8 cellular contexts compared by ENCODE assay signal in the genomic region with DNA sequence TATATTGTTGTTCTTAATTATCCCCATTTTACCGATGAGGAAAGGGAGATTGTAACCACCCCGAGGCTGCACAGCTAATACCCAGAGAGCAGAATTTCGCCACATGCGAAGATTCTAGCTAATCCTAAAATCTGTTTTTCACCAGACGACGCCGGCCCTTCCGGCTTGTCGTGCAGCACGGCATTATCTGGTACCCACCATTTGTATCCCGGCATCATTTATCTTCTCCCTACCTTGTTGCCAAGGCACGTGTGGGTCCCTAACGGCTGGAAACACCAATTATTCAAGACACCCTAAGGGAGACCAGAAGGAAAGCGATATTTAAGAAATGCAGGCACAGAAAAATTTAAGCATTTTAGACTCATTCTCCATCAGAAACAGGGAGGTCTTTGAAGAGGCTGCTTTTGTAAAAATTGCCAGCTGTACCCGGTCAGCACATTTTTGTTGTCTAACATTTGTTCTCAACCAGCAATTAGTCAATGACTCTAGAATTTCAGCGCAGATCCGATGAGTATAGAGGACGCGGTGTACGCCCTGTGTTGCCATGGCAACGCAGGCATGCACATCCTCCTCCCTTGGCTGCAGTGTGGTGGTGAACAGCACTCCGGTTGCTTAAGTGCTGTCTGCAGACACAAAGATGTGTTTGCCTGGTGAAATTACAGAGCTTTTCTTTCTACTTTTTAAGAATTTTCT.
DNase-seq lines count a peak whose midpoint lies in the region; ATAC-seq and TF ChIP-seq lines count a peak whose summit lies in the region.

No MANE protein-coding gene starts in this region.

- ATAC-seq in GM19397 (IDR thresholded peaks at IDR 0.05; ENCODE audit: unreplicated experiment) (no peak), GM21619 (IDR thresholded peaks at IDR 0.05; ENCODE audit: unreplicated experiment) (no peak), HG03108 (IDR thresholded peaks at IDR 0.05; ENCODE audit: unreplicated experiment) (no peak)

- no peak overlapping the region for H3K27ac ChIP-seq in SK-N-MC

- H3K36me3 ChIP-seq in SK-N-MC (ENCODE audit: insufficient read depth, low read length) = peaks cover 3% of the 10 kb centered on the region; the same call in 1 of the 2 replicates

- DNase-seq in M059J (ENCODE audit: low read depth) = peak; percentile 91
- DNase-seq in SK-N-MC (ENCODE audit: low read depth, low spot score) = peak; percentile 42
- DNase-seq in fibroblast of pulmonary artery (ENCODE audit: low read depth) = peak; percentile 97
- peak; percentile 87 for DNase-seq in non-pigmented ciliary epithelial cell (ENCODE audit: low read depth)
- no peak for DNase-seq in activated T-cell treated with anti-CD3 and anti-CD28 coated beads, Interleukin-2, amount 50 U/mL, for 48 hours

- TF ChIP-seq CTCF in fibroblast of pulmonary artery (IDR thresholded peaks at IDR 0.05; ENCODE audit: low read length, missing control alignments) = no peak

- H3K9me3 ChIP-seq in SK-N-MC (ENCODE audit: low read depth, low read length) = no peaks in the 10 kb centered on the region

- no peak overlapping the region for H3K9ac ChIP-seq in SK-N-MC (ENCODE audit: insufficient read length)

- no peak overlapping the region for H3K4me3 ChIP-seq in SK-N-MC
- H3K4me3 ChIP-seq in fibroblast of pulmonary artery (replicated peaks; ENCODE audit: low read depth, low read length) = no peak overlapping the region

Comparison
In these comparisons a context has a peak if more than half of its experiments do, and no peak if none do; other contexts are left out.
1. DNase-seq: peak in M059J (single experiment), SK-N-MC (single experiment), fibroblast of pulmonary artery (single experiment) and non-pigmented ciliary epithelial cell (single experiment); none in activated T-cell treated with anti-CD3 and anti-CD28 coated beads, Interleukin-2, amount 50 U/mL, for 48 hours (0 of 2).